ENCODE assay signal across 14 cellular contexts in genomic region chr2:170013802-170014551, GRCh38.
DNase-seq lines count a peak whose midpoint lies in the region; ATAC-seq, FAIRE-seq and TF ChIP-seq lines count a peak whose summit lies in the region.
"Had no signal": no experiment of that assay in that cellular context is flagged by ENCODE, and none has a peak within 500 bp of the region (broad histone marks: within the 10 kb centered on the region; RNA-seq: fewer than 3 reads in every experiment).

No MANE protein-coding gene starts in this region.

- H3K4me3 ChIP-seq in endodermal cell (ENCODE audit: low read length): no peak overlapping the region
- no peak overlapping the region for H3K4me3 ChIP-seq in neural progenitor cell
- H3K4me3 ChIP-seq: coronary artery had no signal

- H3K9ac ChIP-seq in endodermal cell (ENCODE audit: extremely low read depth, low read length, poor library complexity, severe bottlenecking) (no peak overlapping the region), neural progenitor cell (no peak overlapping the region)

- TF ChIP-seq CTCF in endodermal cell (conservative IDR thresholded peaks at IDR 0.05): no peak
- no peak for TF ChIP-seq CTCF in neural progenitor cell (IDR thresholded peaks at IDR 0.05)

- ATAC-seq in effector memory CD8-positive, alpha-beta T cell (replicated peaks): no peak
- ATAC-seq: stimulated activated naive CD8-positive, alpha-beta T cell treated with anti-CD3 and anti-CD28 coated beads, Interleukin-15, amount 100 ng/mL, for 72 hours had no signal

- intact Hi-C loops in activated CD4-positive, alpha-beta T cell treated with anti-CD3 and anti-CD28 coated beads, Interleukin-2, amount 10 ng/mL, durations not matched to agents 24 days and 14 days (cut with micrococcal nuclease): no loop called here

- peaks cover 4% of the 10 kb centered on the region for H3K36me3 ChIP-seq in endodermal cell (ENCODE audit: control insufficient read depth, insufficient read depth, low read length)
- peaks cover 4% of the 10 kb centered on the region for H3K36me3 ChIP-seq in neural progenitor cell

- no peaks in the 10 kb centered on the region for H3K27me3 ChIP-seq in endodermal cell (ENCODE audit: control insufficient read depth, insufficient read depth, low read length, poor library complexity, severe bottlenecking)
- no peaks in the 10 kb centered on the region for H3K27me3 ChIP-seq in neural progenitor cell

- H3K36me3 Mint-ChIP-seq in endodermal cell (ENCODE audit: low read depth) (peaks cover 3% of the 10 kb centered on the region), neural progenitor cell (peaks cover 2% of the 10 kb centered on the region)
- peaks cover 6% of the 10 kb centered on the region for H3K36me3 Mint-ChIP-seq in effector memory CD8-positive, alpha-beta T cell (ENCODE audit: insufficient read depth)
- peaks cover 6% of the 10 kb centered on the region for H3K36me3 Mint-ChIP-seq in activated CD4-positive, alpha-beta T cell treated with anti-CD3 and anti-CD28 coated beads, Interleukin-2, amount 10 ng/mL, durations not matched to agents 24 days and 14 days (ENCODE audit: low read depth)

- H3K27me3 Mint-ChIP-seq in endodermal cell (ENCODE audit: insufficient read depth) (no peaks in the 10 kb centered on the region), neural progenitor cell (ENCODE audit: insufficient read depth, low read depth) (no peaks in the 10 kb centered on the region)
- no peaks in the 10 kb centered on the region for H3K27me3 Mint-ChIP-seq in effector memory CD8-positive, alpha-beta T cell
- H3K27me3 Mint-ChIP-seq in activated CD4-positive, alpha-beta T cell treated with anti-CD3 and anti-CD28 coated beads, Interleukin-2, amount 10 ng/mL, durations not matched to agents 24 days and 14 days: no peaks in the 10 kb centered on the region
- H3K27me3 Mint-ChIP-seq: stimulated activated naive CD8-positive, alpha-beta T cell treated with anti-CD3 and anti-CD28 coated beads, Interleukin-15, amount 100 ng/mL, for 72 hours had no signal

- H3K4me1 Mint-ChIP-seq in endodermal cell: peaks cover 24% of the 10 kb centered on the region
- H3K4me1 Mint-ChIP-seq in neural progenitor cell: peaks cover 13% of the 10 kb centered on the region
- no peaks in the 10 kb centered on the region for H3K4me1 Mint-ChIP-seq in effector memory CD8-positive, alpha-beta T cell (ENCODE audit: low read depth in 2 of 2)
- no peaks in the 10 kb centered on the region for H3K4me1 Mint-ChIP-seq in activated CD4-positive, alpha-beta T cell treated with anti-CD3 and anti-CD28 coated beads, Interleukin-2, amount 10 ng/mL, durations not matched to agents 24 days and 14 days
- H3K4me1 Mint-ChIP-seq: stimulated activated naive CD8-positive, alpha-beta T cell treated with anti-CD3 and anti-CD28 coated beads, Interleukin-15, amount 100 ng/mL, for 72 hours had no signal

- H3K9me3 ChIP-seq in endodermal cell (ENCODE audit: control insufficient read depth, low read length) (no peaks in the 10 kb centered on the region), neural progenitor cell (ENCODE audit: low read depth) (no peaks in the 10 kb centered on the region)

- in situ Hi-C loops in SK-MEL-5 (cut with HindIII; ENCODE audit: low pct_unique_long_range_greater_than_20kb, low sequenced_read_pairs): no loop called here

- H3K27ac Mint-ChIP-seq in endodermal cell (peak overlapping the region; percentile 30), neural progenitor cell (peak overlapping the region; percentile 55)
- H3K27ac Mint-ChIP-seq in effector memory CD8-positive, alpha-beta T cell: no peak overlapping the region
- H3K27ac Mint-ChIP-seq in activated CD4-positive, alpha-beta T cell treated with anti-CD3 and anti-CD28 coated beads, Interleukin-2, amount 10 ng/mL, durations not matched to agents 24 days and 14 days: no peak overlapping the region
- H3K27ac Mint-ChIP-seq: stimulated activated naive CD8-positive, alpha-beta T cell treated with anti-CD3 and anti-CD28 coated beads, Interleukin-15, amount 100 ng/mL, for 72 hours had no signal

- H3K9me3 Mint-ChIP-seq in endodermal cell (no peaks in the 10 kb centered on the region), neural progenitor cell (no peaks in the 10 kb centered on the region)
- no peaks in the 10 kb centered on the region for H3K9me3 Mint-ChIP-seq in effector memory CD8-positive, alpha-beta T cell
- H3K9me3 Mint-ChIP-seq in activated CD4-positive, alpha-beta T cell treated with anti-CD3 and anti-CD28 coated beads, Interleukin-2, amount 10 ng/mL, durations not matched to agents 24 days and 14 days: no peaks in the 10 kb centered on the region
- H3K9me3 Mint-ChIP-seq: stimulated activated naive CD8-positive, alpha-beta T cell treated with anti-CD3 and anti-CD28 coated beads, Interleukin-15, amount 100 ng/mL, for 72 hours had no signal

- H3K4me3 Mint-ChIP-seq in endodermal cell (no peak overlapping the region), neural progenitor cell (no peak overlapping the region)
- H3K4me3 Mint-ChIP-seq in effector memory CD8-positive, alpha-beta T cell: no peak overlapping the region
- no peak overlapping the region for H3K4me3 Mint-ChIP-seq in activated CD4-positive, alpha-beta T cell treated with anti-CD3 and anti-CD28 coated beads, Interleukin-2, amount 10 ng/mL, durations not matched to agents 24 days and 14 days
- H3K4me3 Mint-ChIP-seq: stimulated activated naive CD8-positive, alpha-beta T cell treated with anti-CD3 and anti-CD28 coated beads, Interleukin-15, amount 100 ng/mL, for 72 hours had no signal

- no peaks in the 10 kb centered on the region for H3K79me2 ChIP-seq in neural progenitor cell (ENCODE audit: low read depth)

- H4K20me1 ChIP-seq in neural progenitor cell (ENCODE audit: low read depth): no peaks in the 10 kb centered on the region

- H3K4me1 ChIP-seq in endodermal cell (ENCODE audit: control insufficient read depth, insufficient read depth, low read length) (peaks cover 10% of the 10 kb centered on the region), neural progenitor cell (peaks cover 20% of the 10 kb centered on the region)

- FAIRE-seq in GM18507 (lab: Jason Lieb, UNC): peak; percentile 9

- H3K27ac ChIP-seq in endodermal cell (ENCODE audit: low read depth, low read length) (no peak overlapping the region), neural progenitor cell (peak overlapping the region; percentile 54)
- H3K27ac ChIP-seq: C4-2B, coronary artery had no signal

- H3F3A ChIP-seq in neural progenitor cell (ENCODE audit: low read depth): peaks cover 8% of the 10 kb centered on the region

- no peak overlapping the region for H2AFZ ChIP-seq in neural progenitor cell (replicated peaks)

- WGBS in endodermal cell (ENCODE audit: insufficient coverage in 1 of 2, insufficient read length in 1 of 2), 2 experiments: 42% methylated on average over 5 of the region's 5 CpGs; no CpG with 5 or more reads in 1 of the 2 experiments

- DNase-seq in GM18507 (ENCODE audit: extremely low spot score, insufficient read length, low read depth): no peak
- peak; percentile 44 for DNase-seq in SK-MEL-5 (ENCODE audit: low read depth, low spot score)
- DNase-seq in endodermal cell: peak; percentile 67
- DNase-seq in neural progenitor cell (ENCODE audit: low spot score): peak; percentile 46
- no peak for DNase-seq in effector memory CD8-positive, alpha-beta T cell
- no peak for DNase-seq in NCI-H226
- DNase-seq in activated CD4-positive, alpha-beta T cell treated with anti-CD3 and anti-CD28 coated beads, Interleukin-2, amount 10 ng/mL, durations not matched to agents 24 days and 14 days: no peak
- DNase-seq in NK-92 treated with Interleukin-12 subunit alpha and Interleukin-12 subunit beta, amount 100 ng/mL, for 24 hours (lab: John Stamatoyannopoulos, UW): no peak
- DNase-seq: activated CD4-positive, alpha-beta T cell treated with anti-CD3 and anti-CD28 coated beads, Interleukin-2, amount 50 U/mL, for 1 hour; MV-4-11; NCI-H748 treated with DMSO at 0.1 percent for 48 hours; stimulated activated naive CD8-positive, alpha-beta T cell treated with anti-CD3 and anti-CD28 coated beads, Interleukin-15, amount 100 ng/mL, for 72 hours had no signal

- H3K4me2 ChIP-seq in neural progenitor cell: no peak overlapping the region

Comparison
In these comparisons a context has a peak if more than half of its experiments do, and no peak if none do; other contexts are left out.
1. DNase-seq: peak in SK-MEL-5 (single experiment), endodermal cell (single experiment) and neural progenitor cell (single experiment); none in GM18507 (single experiment), effector memory CD8-positive, alpha-beta T cell (0 of 3), NCI-H226 (single experiment), activated CD4-positive, alpha-beta T cell treated with anti-CD3 and anti-CD28 coated beads, Interleukin-2, amount 10 ng/mL, durations not matched to agents 24 days and 14 days (single experiment) and NK-92 treated with Interleukin-12 subunit alpha and Interleukin-12 subunit beta, amount 100 ng/mL, for 24 hours (single experiment).
2. H3K27ac Mint-ChIP-seq: peak in endodermal cell (single experiment) and neural progenitor cell (single experiment); none in effector memory CD8-positive, alpha-beta T cell (0 of 2) and activated CD4-positive, alpha-beta T cell treated with anti-CD3 and anti-CD28 coated beads, Interleukin-2, amount 10 ng/mL, durations not matched to agents 24 days and 14 days (single experiment).